ENCODE assay signal across 1 cellular context in the genomic region with DNA sequence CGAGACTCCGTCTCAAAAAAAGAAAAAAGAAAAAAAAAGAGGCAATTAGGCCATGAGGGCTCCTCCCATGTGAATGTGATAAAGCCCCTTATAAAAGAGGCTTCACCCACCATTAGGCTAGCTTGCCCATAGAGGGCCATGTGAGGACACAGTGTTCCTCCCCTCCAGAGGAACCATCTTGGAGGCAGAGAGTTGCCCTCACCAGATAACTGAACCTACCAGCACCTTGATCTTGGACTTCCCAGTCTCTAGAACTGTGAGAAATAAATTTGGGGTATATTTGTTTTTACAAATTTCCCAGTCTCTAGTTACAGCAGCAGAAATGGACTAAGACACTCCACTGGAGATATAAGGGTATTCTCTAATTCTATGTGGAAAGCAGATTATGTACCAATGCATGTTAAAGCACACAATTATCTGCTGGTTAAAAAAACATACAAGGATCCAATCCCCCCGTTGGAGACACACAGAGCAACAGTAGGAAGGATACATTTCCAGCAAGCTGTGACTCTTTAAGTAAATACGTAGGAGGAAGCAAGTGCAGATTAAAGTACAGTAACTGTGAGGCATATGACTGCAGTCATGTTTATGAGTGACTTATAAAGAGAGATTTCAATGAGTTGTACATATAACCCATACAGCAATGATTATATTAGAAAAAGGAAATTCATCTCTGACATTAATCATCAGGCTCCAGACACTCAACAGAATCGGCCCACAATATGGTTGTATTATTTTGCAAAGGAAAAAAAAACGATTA.
TF ChIP-seq lines count a peak whose summit lies in the region.

No MANE protein-coding gene starts in this region.

TF ChIP-seq in HepG2, 621 proteins besides CTCF, POLR2A, EP300 and RAD21 (continued from another document and continues in another):
- TF ChIP-seq, protein P1, sequence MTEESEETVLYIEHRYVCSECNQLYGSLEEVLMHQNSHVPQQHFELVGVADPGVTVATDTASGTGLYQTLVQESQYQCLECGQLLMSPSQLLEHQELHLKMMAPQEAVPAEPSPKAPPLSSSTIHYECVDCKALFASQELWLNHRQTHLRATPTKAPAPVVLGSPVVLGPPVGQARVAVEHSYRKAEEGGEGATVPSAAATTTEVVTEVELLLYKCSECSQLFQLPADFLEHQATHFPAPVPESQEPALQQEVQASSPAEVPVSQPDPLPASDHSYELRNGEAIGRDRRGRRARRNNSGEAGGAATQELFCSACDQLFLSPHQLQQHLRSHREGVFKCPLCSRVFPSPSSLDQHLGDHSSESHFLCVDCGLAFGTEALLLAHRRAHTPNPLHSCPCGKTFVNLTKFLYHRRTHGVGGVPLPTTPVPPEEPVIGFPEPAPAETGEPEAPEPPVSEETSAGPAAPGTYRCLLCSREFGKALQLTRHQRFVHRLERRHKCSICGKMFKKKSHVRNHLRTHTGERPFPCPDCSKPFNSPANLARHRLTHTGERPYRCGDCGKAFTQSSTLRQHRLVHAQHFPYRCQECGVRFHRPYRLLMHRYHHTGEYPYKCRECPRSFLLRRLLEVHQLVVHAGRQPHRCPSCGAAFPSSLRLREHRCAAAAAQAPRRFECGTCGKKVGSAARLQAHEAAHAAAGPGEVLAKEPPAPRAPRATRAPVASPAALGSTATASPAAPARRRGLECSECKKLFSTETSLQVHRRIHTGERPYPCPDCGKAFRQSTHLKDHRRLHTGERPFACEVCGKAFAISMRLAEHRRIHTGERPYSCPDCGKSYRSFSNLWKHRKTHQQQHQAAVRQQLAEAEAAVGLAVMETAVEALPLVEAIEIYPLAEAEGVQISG (CRISPR knock-in tag; IDR thresholded peaks at IDR 0.05) = no peak
- TF ChIP-seq SNAPC2 (CRISPR knock-in tag; IDR thresholded peaks at IDR 0.05) = no peak
- no peak for TF ChIP-seq HOXA9 (CRISPR knock-in tag; IDR thresholded peaks at IDR 0.05; ENCODE audit: borderline replicate concordance)
- no peak for TF ChIP-seq REPIN1 (CRISPR knock-in tag; IDR thresholded peaks at IDR 0.05; ENCODE audit: borderline replicate concordance, low read depth)
- TF ChIP-seq, protein P2, sequence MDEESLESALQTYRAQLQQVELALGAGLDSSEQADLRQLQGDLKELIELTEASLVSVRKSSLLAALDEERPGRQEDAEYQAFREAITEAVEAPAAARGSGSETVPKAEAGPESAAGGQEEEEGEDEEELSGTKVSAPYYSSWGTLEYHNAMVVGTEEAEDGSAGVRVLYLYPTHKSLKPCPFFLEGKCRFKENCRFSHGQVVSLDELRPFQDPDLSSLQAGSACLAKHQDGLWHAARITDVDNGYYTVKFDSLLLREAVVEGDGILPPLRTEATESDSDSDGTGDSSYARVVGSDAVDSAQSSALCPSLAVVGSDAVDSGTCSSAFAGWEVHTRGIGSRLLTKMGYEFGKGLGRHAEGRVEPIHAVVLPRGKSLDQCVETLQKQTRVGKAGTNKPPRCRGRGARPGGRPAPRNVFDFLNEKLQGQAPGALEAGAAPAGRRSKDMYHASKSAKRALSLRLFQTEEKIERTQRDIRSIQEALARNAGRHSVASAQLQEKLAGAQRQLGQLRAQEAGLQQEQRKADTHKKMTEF (CRISPR knock-in tag; IDR thresholded peaks at IDR 0.05) = no peak
- no peak for TF ChIP-seq NFYB (CRISPR knock-in tag; IDR thresholded peaks at IDR 0.05)
- no peak for TF ChIP-seq KLF13 (CRISPR knock-in tag; IDR thresholded peaks at IDR 0.05)
- TF ChIP-seq KAT7 (CRISPR knock-in tag; IDR thresholded peaks at IDR 0.05; ENCODE audit: borderline replicate concordance) = no peak
- no peak for TF ChIP-seq ZNF124 (CRISPR knock-in tag; IDR thresholded peaks at IDR 0.05)
- TF ChIP-seq, protein P3, sequence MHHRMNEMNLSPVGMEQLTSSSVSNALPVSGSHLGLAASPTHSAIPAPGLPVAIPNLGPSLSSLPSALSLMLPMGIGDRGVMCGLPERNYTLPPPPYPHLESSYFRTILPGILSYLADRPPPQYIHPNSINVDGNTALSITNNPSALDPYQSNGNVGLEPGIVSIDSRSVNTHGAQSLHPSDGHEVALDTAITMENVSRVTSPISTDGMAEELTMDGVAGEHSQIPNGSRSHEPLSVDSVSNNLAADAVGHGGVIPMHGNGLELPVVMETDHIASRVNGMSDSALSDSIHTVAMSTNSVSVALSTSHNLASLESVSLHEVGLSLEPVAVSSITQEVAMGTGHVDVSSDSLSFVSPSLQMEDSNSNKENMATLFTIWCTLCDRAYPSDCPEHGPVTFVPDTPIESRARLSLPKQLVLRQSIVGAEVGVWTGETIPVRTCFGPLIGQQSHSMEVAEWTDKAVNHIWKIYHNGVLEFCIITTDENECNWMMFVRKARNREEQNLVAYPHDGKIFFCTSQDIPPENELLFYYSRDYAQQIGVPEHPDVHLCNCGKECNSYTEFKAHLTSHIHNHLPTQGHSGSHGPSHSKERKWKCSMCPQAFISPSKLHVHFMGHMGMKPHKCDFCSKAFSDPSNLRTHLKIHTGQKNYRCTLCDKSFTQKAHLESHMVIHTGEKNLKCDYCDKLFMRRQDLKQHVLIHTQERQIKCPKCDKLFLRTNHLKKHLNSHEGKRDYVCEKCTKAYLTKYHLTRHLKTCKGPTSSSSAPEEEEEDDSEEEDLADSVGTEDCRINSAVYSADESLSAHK (CRISPR knock-in tag; IDR thresholded peaks at IDR 0.05; ENCODE audit: borderline replicate concordance) = no peak
- TF ChIP-seq ETV6 (CRISPR knock-in tag; conservative IDR thresholded peaks at IDR 0.05) = no peak
- TF ChIP-seq MAFF (IDR thresholded peaks at IDR 0.05; ENCODE audit: low read depth, low read length) = no peak
- TF ChIP-seq MTA1 (CRISPR knock-in tag; IDR thresholded peaks at IDR 0.05; ENCODE audit: borderline replicate concordance) = no peak
- TF ChIP-seq KDM1A (CRISPR knock-in tag; IDR thresholded peaks at IDR 0.05) = no peak
- TF ChIP-seq SMAD9 (CRISPR knock-in tag; IDR thresholded peaks at IDR 0.05) = no peak
- TF ChIP-seq ISL2 (CRISPR knock-in tag; IDR thresholded peaks at IDR 0.05) = 0 out of 2 replicates have a peak, but pooled peaks have one; percentile 22
- no peak for TF ChIP-seq HOXA3 (CRISPR knock-in tag; IDR thresholded peaks at IDR 0.05)
- TF ChIP-seq, protein P4, sequence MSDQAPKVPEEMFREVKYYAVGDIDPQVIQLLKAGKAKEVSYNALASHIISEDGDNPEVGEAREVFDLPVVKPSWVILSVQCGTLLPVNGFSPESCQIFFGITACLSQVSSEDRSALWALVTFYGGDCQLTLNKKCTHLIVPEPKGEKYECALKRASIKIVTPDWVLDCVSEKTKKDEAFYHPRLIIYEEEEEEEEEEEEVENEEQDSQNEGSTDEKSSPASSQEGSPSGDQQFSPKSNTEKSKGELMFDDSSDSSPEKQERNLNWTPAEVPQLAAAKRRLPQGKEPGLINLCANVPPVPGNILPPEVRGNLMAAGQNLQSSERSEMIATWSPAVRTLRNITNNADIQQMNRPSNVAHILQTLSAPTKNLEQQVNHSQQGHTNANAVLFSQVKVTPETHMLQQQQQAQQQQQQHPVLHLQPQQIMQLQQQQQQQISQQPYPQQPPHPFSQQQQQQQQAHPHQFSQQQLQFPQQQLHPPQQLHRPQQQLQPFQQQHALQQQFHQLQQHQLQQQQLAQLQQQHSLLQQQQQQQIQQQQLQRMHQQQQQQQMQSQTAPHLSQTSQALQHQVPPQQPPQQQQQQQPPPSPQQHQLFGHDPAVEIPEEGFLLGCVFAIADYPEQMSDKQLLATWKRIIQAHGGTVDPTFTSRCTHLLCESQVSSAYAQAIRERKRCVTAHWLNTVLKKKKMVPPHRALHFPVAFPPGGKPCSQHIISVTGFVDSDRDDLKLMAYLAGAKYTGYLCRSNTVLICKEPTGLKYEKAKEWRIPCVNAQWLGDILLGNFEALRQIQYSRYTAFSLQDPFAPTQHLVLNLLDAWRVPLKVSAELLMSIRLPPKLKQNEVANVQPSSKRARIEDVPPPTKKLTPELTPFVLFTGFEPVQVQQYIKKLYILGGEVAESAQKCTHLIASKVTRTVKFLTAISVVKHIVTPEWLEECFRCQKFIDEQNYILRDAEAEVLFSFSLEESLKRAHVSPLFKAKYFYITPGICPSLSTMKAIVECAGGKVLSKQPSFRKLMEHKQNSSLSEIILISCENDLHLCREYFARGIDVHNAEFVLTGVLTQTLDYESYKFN (CRISPR knock-in tag; conservative IDR thresholded peaks at IDR 0.05) = peak; percentile 83
- TF ChIP-seq SMC3 (IDR thresholded peaks at IDR 0.05; ENCODE audit: low read length) = no peak
- TF ChIP-seq, protein P5, sequence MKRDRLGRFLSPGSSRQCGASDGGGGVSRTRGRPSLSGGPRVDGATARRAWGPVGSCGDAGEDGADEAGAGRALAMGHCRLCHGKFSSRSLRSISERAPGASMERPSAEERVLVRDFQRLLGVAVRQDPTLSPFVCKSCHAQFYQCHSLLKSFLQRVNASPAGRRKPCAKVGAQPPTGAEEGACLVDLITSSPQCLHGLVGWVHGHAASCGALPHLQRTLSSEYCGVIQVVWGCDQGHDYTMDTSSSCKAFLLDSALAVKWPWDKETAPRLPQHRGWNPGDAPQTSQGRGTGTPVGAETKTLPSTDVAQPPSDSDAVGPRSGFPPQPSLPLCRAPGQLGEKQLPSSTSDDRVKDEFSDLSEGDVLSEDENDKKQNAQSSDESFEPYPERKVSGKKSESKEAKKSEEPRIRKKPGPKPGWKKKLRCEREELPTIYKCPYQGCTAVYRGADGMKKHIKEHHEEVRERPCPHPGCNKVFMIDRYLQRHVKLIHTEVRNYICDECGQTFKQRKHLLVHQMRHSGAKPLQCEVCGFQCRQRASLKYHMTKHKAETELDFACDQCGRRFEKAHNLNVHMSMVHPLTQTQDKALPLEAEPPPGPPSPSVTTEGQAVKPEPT (CRISPR knock-in tag; IDR thresholded peaks at IDR 0.05; ENCODE audit: low read depth) = no peak
- peak; percentile 49; the same call in 1 of the 2 replicates for TF ChIP-seq FOSL1 (CRISPR knock-in tag; IDR thresholded peaks at IDR 0.05; ENCODE audit: borderline replicate concordance)
- no peak for TF ChIP-seq SATB2 (CRISPR knock-in tag; IDR thresholded peaks at IDR 0.05)
- TF ChIP-seq SRSF1 (optimal IDR thresholded peaks at IDR 0.05; ENCODE audit: low read depth, low read length) = no peak
- TF ChIP-seq TGIF2 (CRISPR knock-in tag; IDR thresholded peaks at IDR 0.05) = no peak
- TF ChIP-seq, protein P6, sequence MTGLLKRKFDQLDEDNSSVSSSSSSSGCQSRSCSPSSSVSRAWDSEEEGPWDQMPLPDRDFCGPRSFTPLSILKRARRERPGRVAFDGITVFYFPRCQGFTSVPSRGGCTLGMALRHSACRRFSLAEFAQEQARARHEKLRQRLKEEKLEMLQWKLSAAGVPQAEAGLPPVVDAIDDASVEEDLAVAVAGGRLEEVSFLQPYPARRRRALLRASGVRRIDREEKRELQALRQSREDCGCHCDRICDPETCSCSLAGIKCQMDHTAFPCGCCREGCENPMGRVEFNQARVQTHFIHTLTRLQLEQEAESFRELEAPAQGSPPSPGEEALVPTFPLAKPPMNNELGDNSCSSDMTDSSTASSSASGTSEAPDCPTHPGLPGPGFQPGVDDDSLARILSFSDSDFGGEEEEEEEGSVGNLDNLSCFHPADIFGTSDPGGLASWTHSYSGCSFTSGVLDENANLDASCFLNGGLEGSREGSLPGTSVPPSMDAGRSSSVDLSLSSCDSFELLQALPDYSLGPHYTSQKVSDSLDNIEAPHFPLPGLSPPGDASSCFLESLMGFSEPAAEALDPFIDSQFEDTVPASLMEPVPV (CRISPR knock-in tag; IDR thresholded peaks at IDR 0.05) = no peak
- TF ChIP-seq KLF12 (CRISPR knock-in tag; IDR thresholded peaks at IDR 0.05; ENCODE audit: borderline replicate concordance) = no peak
- no peak for TF ChIP-seq TRIM24 (CRISPR knock-in tag; IDR thresholded peaks at IDR 0.05)
- peak; percentile 76 for TF ChIP-seq FOSL2 (CRISPR knock-in tag; IDR thresholded peaks at IDR 0.05)
- no peak for TF ChIP-seq ZSCAN12 (CRISPR knock-in tag; IDR thresholded peaks at IDR 0.05)
- no peak for TF ChIP-seq CENPT (CRISPR knock-in tag; IDR thresholded peaks at IDR 0.05; ENCODE audit: low read depth)
- TF ChIP-seq IKZF4 (CRISPR knock-in tag; IDR thresholded peaks at IDR 0.05; ENCODE audit: borderline replicate concordance, low read depth, not compliant biosample characterization) = no peak
- TF ChIP-seq, protein P7, sequence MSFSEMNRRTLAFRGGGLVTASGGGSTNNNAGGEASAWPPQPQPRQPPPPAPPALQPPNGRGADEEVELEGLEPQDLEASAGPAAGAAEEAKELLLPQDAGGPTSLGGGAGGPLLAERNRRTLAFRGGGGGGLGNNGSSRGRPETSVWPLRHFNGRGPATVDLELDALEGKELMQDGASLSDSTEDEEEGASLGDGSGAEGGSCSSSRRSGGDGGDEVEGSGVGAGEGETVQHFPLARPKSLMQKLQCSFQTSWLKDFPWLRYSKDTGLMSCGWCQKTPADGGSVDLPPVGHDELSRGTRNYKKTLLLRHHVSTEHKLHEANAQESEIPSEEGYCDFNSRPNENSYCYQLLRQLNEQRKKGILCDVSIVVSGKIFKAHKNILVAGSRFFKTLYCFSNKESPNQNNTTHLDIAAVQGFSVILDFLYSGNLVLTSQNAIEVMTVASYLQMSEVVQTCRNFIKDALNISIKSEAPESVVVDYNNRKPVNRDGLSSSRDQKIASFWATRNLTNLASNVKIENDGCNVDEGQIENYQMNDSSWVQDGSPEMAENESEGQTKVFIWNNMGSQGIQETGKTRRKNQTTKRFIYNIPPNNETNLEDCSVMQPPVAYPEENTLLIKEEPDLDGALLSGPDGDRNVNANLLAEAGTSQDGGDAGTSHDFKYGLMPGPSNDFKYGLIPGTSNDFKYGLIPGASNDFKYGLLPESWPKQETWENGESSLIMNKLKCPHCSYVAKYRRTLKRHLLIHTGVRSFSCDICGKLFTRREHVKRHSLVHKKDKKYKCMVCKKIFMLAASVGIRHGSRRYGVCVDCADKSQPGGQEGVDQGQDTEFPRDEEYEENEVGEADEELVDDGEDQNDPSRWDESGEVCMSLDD (CRISPR knock-in tag; IDR thresholded peaks at IDR 0.05; ENCODE audit: borderline replicate concordance) = no peak
- TF ChIP-seq ZNF788 (CRISPR knock-in tag; IDR thresholded peaks at IDR 0.05; ENCODE audit: borderline replicate concordance) = no peak
- no peak for TF ChIP-seq GABPA (IDR thresholded peaks at IDR 0.05; ENCODE audit: low read depth, low read length)
- TF ChIP-seq GABPA (CRISPR knock-in tag; IDR thresholded peaks at IDR 0.05; ENCODE audit: low read depth) = no peak
- TF ChIP-seq HMGA1 (CRISPR knock-in tag; conservative IDR thresholded peaks at IDR 0.05) = no peak
- TF ChIP-seq ZNF780A (CRISPR knock-in tag; IDR thresholded peaks at IDR 0.05) = no peak
